ENCODE assay signal across 1 cellular context in the genomic region with DNA sequence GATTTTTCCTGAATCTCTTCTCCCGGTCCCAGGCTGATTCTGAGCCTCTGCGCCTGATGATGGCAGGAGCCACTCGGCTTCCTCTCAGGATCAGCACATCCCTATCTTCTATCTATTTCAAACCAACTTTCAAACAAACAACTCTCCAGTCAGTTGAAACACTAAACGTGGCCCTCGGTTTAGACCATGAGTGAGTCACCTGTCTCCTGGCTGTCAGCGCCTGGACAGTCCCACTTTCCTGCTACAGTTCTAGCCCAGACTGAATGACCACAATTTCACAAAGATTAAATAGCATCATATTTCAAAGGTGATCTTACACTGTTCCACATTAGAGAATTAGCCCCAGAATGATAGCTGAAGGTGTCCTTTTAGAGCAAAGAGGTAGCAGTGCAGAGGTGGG.
TF ChIP-seq lines count a peak whose summit lies in the region.

No MANE protein-coding gene starts in this region.

TF ChIP-seq in HepG2, 621 proteins besides CTCF, POLR2A, EP300 and RAD21:
- TF ChIP-seq FOSL2 (CRISPR knock-in tag; IDR thresholded peaks at IDR 0.05) (0 out of 2 replicates have a peak, but pooled peaks have one; percentile 9), ZNF143 (CRISPR knock-in tag; IDR thresholded peaks at IDR 0.05) (no peak), RFX5 (IDR thresholded peaks at IDR 0.05; ENCODE audit: low read depth, low read length) (peak; percentile 21; the same call in 1 of the 2 replicates)
